Comparison of ENCODE assay signal across 8 cellular contexts in genomic region chr21:45478115-45478801, GRCh38.
DNase-seq lines count a peak whose midpoint lies in the region; ATAC-seq, FAIRE-seq and TF ChIP-seq lines count a peak whose summit lies in the region.

No MANE protein-coding gene starts in this region.

- H3K4me1 Mint-ChIP-seq in activated CD4-positive, alpha-beta T cell treated with anti-CD3 and anti-CD28 coated beads, Interleukin-2, amount 10 ng/mL, durations not matched to agents 7 days and 5 days, result peaks cover 36% of the 10 kb centered on the region

- peak; percentile 71 to 83 (median 76) for TF ChIP-seq CTCF in right lobe of liver (IDR thresholded peaks at IDR 0.05)
- TF ChIP-seq CTCF in lower leg skin (IDR thresholded peaks at IDR 0.05), result peak in 1 of 3 donors; percentile 64

- 35% methylated on average over 26 of the region's 32 CpGs for WGBS in right lobe of liver (ENCODE audit: insufficient coverage, low coverage, low lambda C conversion rate, missing lambda C conversion rate)
- WGBS in lower leg skin, 2 donors, result 52 to 62% methylated on average over 32 of the region's 32 CpGs

- H3K27ac Mint-ChIP-seq in activated CD4-positive, alpha-beta T cell treated with anti-CD3 and anti-CD28 coated beads, Interleukin-2, amount 10 ng/mL, durations not matched to agents 7 days and 5 days, result peak overlapping the region; percentile 90

- H3K36me3 Mint-ChIP-seq in activated CD4-positive, alpha-beta T cell treated with anti-CD3 and anti-CD28 coated beads, Interleukin-2, amount 10 ng/mL, durations not matched to agents 7 days and 5 days (ENCODE audit: low read depth), result no peaks in the 10 kb centered on the region

- CTCF ChIA-PET in activated CD4-positive, alpha-beta T cell treated with anti-CD3 and anti-CD28 coated beads, Interleukin-2, amount 10 ng/mL, durations not matched to agents 7 days and 5 days (lab: Charles Lee), result interaction anchor here (0.6 to 1.6 kb wide), 4 partner anchors 23 to 409 kb away, joined by 3 to 4 read pairs (median 3); no protein-coding TSS in a partner anchor

- H3K36me3 ChIP-seq in right lobe of liver, result peaks cover 0 to 88% (median 40%) of the 10 kb centered on the region in 4 donors

- ATAC-seq in right lobe of liver, result peak; percentile 41 to 72 (median 60)
- no peak for ATAC-seq in HG02763 (IDR thresholded peaks at IDR 0.05; ENCODE audit: unreplicated experiment)

- peak; percentile 96 for FAIRE-seq in GM12891 (lab: Jason Lieb, UNC)

- peak overlapping the region in 2 of 3 donors; percentile 57 to 68 for H3K27ac ChIP-seq in right lobe of liver

- peak overlapping the region; percentile 71 for H3K4me3 Mint-ChIP-seq in activated CD4-positive, alpha-beta T cell treated with anti-CD3 and anti-CD28 coated beads, Interleukin-2, amount 10 ng/mL, durations not matched to agents 7 days and 5 days

- DNase-seq in GM12891 (ENCODE audit: insufficient read length, low spot score) (peak; percentile 83), NCI-H2196 treated with DMSO at 0.1 percent for 48 hours (lab: John Stamatoyannopoulos, UW; ENCODE audit: unreplicated experiment) (peak; percentile 47), dedifferentiated amniotic fluid mesenchymal stem cell (ENCODE audit: extremely low spot score) (peak; percentile 20), right lobe of liver (peak in 1 of 3 donors; percentile 68), lower leg skin (ENCODE audit: low spot score in 2 of 2) (no peak)
- DNase-seq in activated CD4-positive, alpha-beta T cell treated with anti-CD3 and anti-CD28 coated beads, Interleukin-2, amount 10 ng/mL, durations not matched to agents 7 days and 5 days, result peak; percentile 82
- peak; percentile 72 to 73 for DNase-seq in stimulated activated CD4-positive, alpha-beta T cell treated with anti-CD3 and anti-CD28 coated beads, Interleukin-4, amount 100 ng/mL, for 48 hours (ENCODE audit: low read depth in 2 of 2)

- no peaks in the 10 kb centered on the region for H3K9me3 ChIP-seq in right lobe of liver

- H3K9me3 Mint-ChIP-seq in activated CD4-positive, alpha-beta T cell treated with anti-CD3 and anti-CD28 coated beads, Interleukin-2, amount 10 ng/mL, durations not matched to agents 7 days and 5 days, result peaks cover 4% of the 10 kb centered on the region

- no peaks in the 10 kb centered on the region for H3K27me3 Mint-ChIP-seq in activated CD4-positive, alpha-beta T cell treated with anti-CD3 and anti-CD28 coated beads, Interleukin-2, amount 10 ng/mL, durations not matched to agents 7 days and 5 days

- POLR2A ChIA-PET in activated CD4-positive, alpha-beta T cell treated with anti-CD3 and anti-CD28 coated beads, Interleukin-2, amount 10 ng/mL, durations not matched to agents 7 days and 5 days (lab: Charles Lee), result no interaction called here

- peaks cover 0 to 7% (median 0%) of the 10 kb centered on the region in 4 donors for H3K4me1 ChIP-seq in right lobe of liver

- H3K27me3 ChIP-seq in right lobe of liver, result no peaks in the 10 kb centered on the region

- H3K4me3 ChIP-seq in right lobe of liver (no peak overlapping the region), lower leg skin (ENCODE audit: low read depth, poor library complexity, severe bottlenecking) (no peak overlapping the region)

- TF ChIP-seq POLR2A in GM12891 (IDR thresholded peaks at IDR 0.05; ENCODE audit: low read depth, low read length) (no peak), right lobe of liver (IDR thresholded peaks at IDR 0.05) (no peak), lower leg skin (IDR thresholded peaks at IDR 0.05) (no peak)

- intact Hi-C loops in right lobe of liver (cut with DNase I), result no loop called here
- intact Hi-C loops in lower leg skin (cut with DNase I; ENCODE audit: low total_unique reads), result no loop called here

TF ChIP-seq in GM12891, 5 proteins besides CTCF, POLR2A, EP300 and RAD21:
- no peak for TF ChIP-seq TAF1 (IDR thresholded peaks at IDR 0.05; ENCODE audit: low read depth, low read length)
- TF ChIP-seq POU2F2 (IDR thresholded peaks at IDR 0.05; ENCODE audit: low read depth, low read length), result no peak
- peak; percentile 48; the same call in 1 of the 2 replicates for TF ChIP-seq SPI1 (IDR thresholded peaks at IDR 0.05; ENCODE audit: low read depth, low read length)

Comparison
In these comparisons a context has a peak if more than half of its experiments do, and no peak if none do; other contexts are left out.
1. DNase-seq: peak in GM12891 (single experiment), NCI-H2196 treated with DMSO at 0.1 percent for 48 hours (single experiment), activated CD4-positive, alpha-beta T cell treated with anti-CD3 and anti-CD28 coated beads, Interleukin-2, amount 10 ng/mL, durations not matched to agents 7 days and 5 days (single experiment), dedifferentiated amniotic fluid mesenchymal stem cell (single experiment) and stimulated activated CD4-positive, alpha-beta T cell treated with anti-CD3 and anti-CD28 coated beads, Interleukin-4, amount 100 ng/mL, for 48 hours (2 of 2); none in lower leg skin (0 of 2).